13 cellular contexts compared by ENCODE assay signal in genomic region chr9:135288941-135289534, GRCh38.
"Had no signal": no experiment of that assay in that cellular context is flagged by ENCODE, and none has a peak within 500 bp of the region (broad histone marks: within the 10 kb centered on the region; RNA-seq: fewer than 3 reads in every experiment).

No MANE protein-coding gene starts in this region.

- H3K4me1 ChIP-seq: gastrocnemius medialis, lower lobe of right lung had no signal

- ATAC-seq: gastrocnemius medialis; heart left ventricle; lower lobe of right lung; stimulated activated effector memory CD8-positive, alpha-beta T cell treated with anti-CD3 and anti-CD28 coated beads, Interleukin-12 subunit alpha, Interleukin-12 subunit beta, amount 100 ng/mL, for 72 hours had no signal

- H3K4me1 Mint-ChIP-seq: immature natural killer cell had no signal

- H3K4me3 Mint-ChIP-seq: activated CD4-positive, alpha-beta T cell treated with anti-CD3 and anti-CD28 coated beads, Interleukin-2, amount 10 ng/mL, durations not matched to agents 7 days and 5 days; endodermal cell; immature natural killer cell; neural progenitor cell; stimulated activated effector memory CD8-positive, alpha-beta T cell treated with anti-CD3 and anti-CD28 coated beads, Interleukin-12 subunit alpha, Interleukin-12 subunit beta, amount 100 ng/mL, for 72 hours had no signal

- H3K36me3 Mint-ChIP-seq: immature natural killer cell; neural progenitor cell; stimulated activated effector memory CD8-positive, alpha-beta T cell treated with anti-CD3 and anti-CD28 coated beads, Interleukin-12 subunit alpha, Interleukin-12 subunit beta, amount 100 ng/mL, for 72 hours had no signal

- DNase-seq: activated CD4-positive, alpha-beta T cell treated with anti-CD3 and anti-CD28 coated beads, Interleukin-2, amount 10 ng/mL, durations not matched to agents 7 days and 5 days; activated CD8-positive, alpha-beta memory T cell treated with anti-CD3 and anti-CD28 coated beads for 24 hours; anterior cingulate cortex; cerebellar nuclear complex; gastrocnemius medialis; immature natural killer cell; lower lobe of right lung; ovary had no signal

- H3K27ac ChIP-seq: gastrocnemius medialis, lower lobe of right lung, neural progenitor cell, ovary, thoracic aorta had no signal

- H3K9me3 Mint-ChIP-seq: endodermal cell; immature natural killer cell; neural progenitor cell; stimulated activated effector memory CD8-positive, alpha-beta T cell treated with anti-CD3 and anti-CD28 coated beads, Interleukin-12 subunit alpha, Interleukin-12 subunit beta, amount 100 ng/mL, for 72 hours had no signal

- H3K4me3 ChIP-seq: gastrocnemius medialis, heart left ventricle, lower lobe of right lung, neural progenitor cell, ovary, thoracic aorta had no signal

- H3K9me3 ChIP-seq: gastrocnemius medialis, heart left ventricle, lower lobe of right lung, ovary, thoracic aorta had no signal

- H3K27ac Mint-ChIP-seq: activated CD4-positive, alpha-beta T cell treated with anti-CD3 and anti-CD28 coated beads, Interleukin-2, amount 10 ng/mL, durations not matched to agents 7 days and 5 days; endodermal cell; immature natural killer cell; neural progenitor cell; stimulated activated effector memory CD8-positive, alpha-beta T cell treated with anti-CD3 and anti-CD28 coated beads, Interleukin-12 subunit alpha, Interleukin-12 subunit beta, amount 100 ng/mL, for 72 hours had no signal

- H3K36me3 ChIP-seq: gastrocnemius medialis, heart left ventricle, lower lobe of right lung, neural progenitor cell, ovary, thoracic aorta had no signal
